ENCODE assay signal across 21 cellular contexts in genomic region chr2:130511704-130512454, GRCh38. TPM values are rescaled to one million over a fixed set of nuclear protein-coding genes. Genes with fewer than 3 reads are reported as not detected.
"Had no signal": no experiment of that assay in that cellular context is flagged by ENCODE, and none has a peak within 500 bp of the region (broad histone marks: within the 10 kb centered on the region; RNA-seq: fewer than 3 reads in every experiment).

No MANE protein-coding gene starts in this region.

RNA-seq across cellular contexts. Expression of gene POTEI, which starts 2.8 kb away (rescaled TPM):
- total RNA-seq: activated CD4-positive, alpha-beta memory T cell treated with anti-CD3 and anti-CD28 coated beads for 36 hours; activated CD4-positive, alpha-beta T cell treated with anti-CD3 and anti-CD28 coated beads for 36 hours; activated CD4-positive, alpha-beta T cell treated with anti-CD3 and anti-CD28 coated beads, Interleukin-2, amount 10 ng/mL, durations not matched to agents 24 days and 14 days; activated CD8-positive, alpha-beta memory T cell treated with anti-CD3 and anti-CD28 coated beads for 36 hours; activated CD8-positive, alpha-beta memory T cell treated with anti-CD3 and anti-CD28 coated beads, Interleukin-2, amount 10 ng/mL, durations not matched to agents 7 days and 5 days; activated CD8-positive, alpha-beta T cell treated with anti-CD3 and anti-CD28 coated beads, Interleukin-2, amount 10 ng/mL, durations not matched to agents 7 days and 5 days; activated naive CD4-positive, alpha-beta T cell treated with anti-CD3 and anti-CD28 coated beads for 36 hours; activated naive CD8-positive, alpha-beta T cell treated with anti-CD3 and anti-CD28 coated beads for 36 hours; activated T-helper 1 cell treated with anti-CD3 and anti-CD28 coated beads, Interleukin-12 subunit alpha, Interleukin-12 subunit beta, Interleukin-2, Interleukin-4 antibody, amounts not matched to agents 30 ng/mL and 10 ng/mL and 1 ng/mL, durations not matched to agents 14 hours and 24 hours and 36 hours; activated T-helper 2 cell treated with anti-CD3 and anti-CD28 coated beads, Interferon-gamma antibody, Interleukin-2, Interleukin-4, amounts not matched to agents 10 μg/mL and 5 μg/mL and 100 μg/mL, durations not matched to agents 14 hours and 24 hours and 36 hours; ascending aorta; esophagus squamous epithelium; fibroblast of lung; fibroblast of villous mesenchyme; T-helper 17 cell had no signal
- polyA plus RNA-seq: esophagus, fibroblast of lung had no signal

RNA-seq across cellular contexts. Expression of gene CFC1B, which starts 9.1 kb away (rescaled TPM):
- total RNA-seq: activated CD4-positive, alpha-beta memory T cell treated with anti-CD3 and anti-CD28 coated beads for 36 hours; activated CD4-positive, alpha-beta T cell treated with anti-CD3 and anti-CD28 coated beads for 36 hours; activated CD4-positive, alpha-beta T cell treated with anti-CD3 and anti-CD28 coated beads, Interleukin-2, amount 10 ng/mL, durations not matched to agents 24 days and 14 days; activated CD8-positive, alpha-beta memory T cell treated with anti-CD3 and anti-CD28 coated beads for 36 hours; activated CD8-positive, alpha-beta memory T cell treated with anti-CD3 and anti-CD28 coated beads, Interleukin-2, amount 10 ng/mL, durations not matched to agents 7 days and 5 days; activated CD8-positive, alpha-beta T cell treated with anti-CD3 and anti-CD28 coated beads, Interleukin-2, amount 10 ng/mL, durations not matched to agents 7 days and 5 days; activated naive CD4-positive, alpha-beta T cell treated with anti-CD3 and anti-CD28 coated beads for 36 hours; activated naive CD8-positive, alpha-beta T cell treated with anti-CD3 and anti-CD28 coated beads for 36 hours; activated T-helper 1 cell treated with anti-CD3 and anti-CD28 coated beads, Interleukin-12 subunit alpha, Interleukin-12 subunit beta, Interleukin-2, Interleukin-4 antibody, amounts not matched to agents 30 ng/mL and 10 ng/mL and 1 ng/mL, durations not matched to agents 14 hours and 24 hours and 36 hours; activated T-helper 2 cell treated with anti-CD3 and anti-CD28 coated beads, Interferon-gamma antibody, Interleukin-2, Interleukin-4, amounts not matched to agents 10 μg/mL and 5 μg/mL and 100 μg/mL, durations not matched to agents 14 hours and 24 hours and 36 hours; adrenal gland; ascending aorta; breast epithelium; cardiac muscle cell; dermis microvascular lymphatic vessel endothelial cell; endothelial cell of umbilical vein; esophagus squamous epithelium; fibroblast of lung; fibroblast of villous mesenchyme; T-helper 17 cell had no signal
- polyA plus RNA-seq: adrenal gland, cardiac muscle cell, endothelial cell of umbilical vein, esophagus, fibroblast of lung had no signal
